In genomic region chr1:1024421-1025415, GRCh38 we compare ENCODE assay signal across 11 cellular contexts. TPM values are rescaled to one million over a fixed set of nuclear protein-coding genes. Genes with fewer than 3 reads are reported as not detected.
DNase-seq lines count a peak whose midpoint lies in the region; ATAC-seq lines count a peak whose summit lies in the region.
"Had no signal": no experiment of that assay in that cellular context is flagged by ENCODE, and none has a peak within 500 bp of the region (broad histone marks: within the 10 kb centered on the region; RNA-seq: fewer than 3 reads in every experiment).

No MANE protein-coding gene starts in this region.

- no peak overlapping the region for H3K23ac ChIP-seq in trophoblast cell (ENCODE audit: low read length)

- ATAC-seq in left ventricle myocardium superior, result peak; percentile 35
- ATAC-seq: stimulated activated naive B cell treated with anti-CD40 and anti-IgM and Interleukin-4, amounts not matched to agents 10 μg/mL and 1 μg/mL and 100 μg/mL, for 72 hours had no signal

- H3K4ac ChIP-seq in trophoblast cell (ENCODE audit: low read depth, low read length), result peak overlapping the region; percentile 81

- intact Hi-C loops in left ventricle myocardium superior (cut with micrococcal nuclease), result no loop called here

- peak; percentile 55 for DNase-seq in amniotic epithelial cell (ENCODE audit: low read depth)
- DNase-seq in left ventricle myocardium superior, result no peak
- DNase-seq in trophoblast cell, result peak; percentile 37 to 60
- DNase-seq in SJCRH30, result no peak
- DNase-seq in HuH-7.5 (ENCODE audit: low spot score), result no peak
- DNase-seq in NCI-H1092 (lab: John Stamatoyannopoulos, UW), result no peak
- DNase-seq in NCI-H1105 (lab: John Stamatoyannopoulos, UW), result no peak
- DNase-seq: DMS 273 treated with DMSO at 0.1 percent for 48 hours; stimulated activated naive B cell treated with anti-CD40 and anti-IgM and Interleukin-4, amounts not matched to agents 10 μg/mL and 1 μg/mL and 100 μg/mL, for 72 hours had no signal

- H3K9ac ChIP-seq in ES-I3 (ENCODE audit: low read depth, low read length) (peak overlapping the region; percentile 38), trophoblast cell (ENCODE audit: low read length) (peak overlapping the region; percentile 73)

- H2BK120ac ChIP-seq in trophoblast cell (ENCODE audit: insufficient read depth, low read length, poor library complexity), result peak overlapping the region; percentile 93

- H3K27me3 ChIP-seq in trophoblast cell (ENCODE audit: insufficient read depth, low read length) (no peaks in the 10 kb centered on the region), SJCRH30 (no peaks in the 10 kb centered on the region)

- H3K18ac ChIP-seq in trophoblast cell (ENCODE audit: low read length), result peak overlapping the region; percentile 36

- peak overlapping the region; percentile 9 for H2AFZ ChIP-seq in trophoblast cell (ENCODE audit: insufficient read depth, low read length, poor library complexity)

- H3K36me3 ChIP-seq in ES-I3 (ENCODE audit: insufficient read depth, low read length) (no peaks in the 10 kb centered on the region), trophoblast cell (ENCODE audit: control insufficient read depth in 1 of 2, insufficient read depth in 2 of 2, low read length in 2 of 2) (peaks cover 35 to 36% of the 10 kb centered on the region in 2 experiments), SJCRH30 (no peaks in the 10 kb centered on the region)

- H3K27ac ChIP-seq in trophoblast cell (ENCODE audit: low read depth, low read length) (peak overlapping the region; percentile 18), SJCRH30 (no peak overlapping the region)

- peaks cover 24% of the 10 kb centered on the region for H3K79me1 ChIP-seq in trophoblast cell (ENCODE audit: low read length)

- no peaks in the 10 kb centered on the region for H3K9me3 ChIP-seq in ES-I3 (ENCODE audit: control insufficient read depth, insufficient read depth, low read length)
- peaks cover 4% of the 10 kb centered on the region for H3K9me3 ChIP-seq in trophoblast cell (ENCODE audit: insufficient read depth, low read depth, low read length)
- H3K9me3 ChIP-seq in SJCRH30 (replicated peaks), result no peaks in the 10 kb centered on the region

- peak overlapping the region; percentile 99 for H4K91ac ChIP-seq in trophoblast cell (ENCODE audit: low read depth, low read length)

- H4K12ac ChIP-seq in trophoblast cell (ENCODE audit: low read depth, low read length), result peak overlapping the region; percentile 33

- H4K8ac ChIP-seq in trophoblast cell (ENCODE audit: low read depth, low read length), result peak overlapping the region; percentile 79

- H3K79me2 ChIP-seq in trophoblast cell (ENCODE audit: control insufficient read depth, insufficient read depth, low read length, poor library complexity), result peaks cover 12% of the 10 kb centered on the region

- H3K4me3 ChIP-seq in trophoblast cell (ENCODE audit: low read depth, low read length) (no peak overlapping the region), SJCRH30 (no peak overlapping the region)

- peak overlapping the region; percentile 65 for H2AK5ac ChIP-seq in trophoblast cell (ENCODE audit: low read length)

- H3K4me2 ChIP-seq in trophoblast cell (ENCODE audit: low read length), result peak overlapping the region; percentile 36

- peak overlapping the region; percentile 86 for H2BK12ac ChIP-seq in trophoblast cell (ENCODE audit: low read length)

- peak overlapping the region; percentile 62 for H3K14ac ChIP-seq in trophoblast cell (ENCODE audit: low read length)

- no CpG with 5 or more reads among the region's 35 CpGs for WGBS in trophoblast cell (ENCODE audit: extremely low coverage, insufficient coverage, insufficient read length)

- peak overlapping the region; percentile 78 for H2BK5ac ChIP-seq in trophoblast cell (ENCODE audit: low read depth, low read length, poor library complexity)

- H3K4me1 ChIP-seq in ES-I3 (ENCODE audit: insufficient read depth, low read length), result peaks cover 46% of the 10 kb centered on the region
- H3K4me1 ChIP-seq in trophoblast cell (ENCODE audit: control insufficient read depth in 1 of 2, insufficient read depth in 2 of 2, low read length in 2 of 2), result peaks cover 42 to 46% of the 10 kb centered on the region in 2 experiments
- H3K4me1 ChIP-seq in SJCRH30, result peaks cover 10% of the 10 kb centered on the region; the same call in 1 of the 2 replicates

RNA-seq across cellular contexts. Expression of gene AGRN, which starts 4.8 kb away (rescaled TPM):
- 18.5 TPM for total RNA-seq in left ventricle myocardium superior
- polyA plus RNA-seq in trophoblast cell (2013), result 92.6 and 100 TPM in 2 replicates
- total RNA-seq in SJCRH30 (2014; rRNA removed; shearing (Covaris generic)), result 10.4 and 13.7 TPM in 2 replicates

RNA-seq across cellular contexts. Expression of gene ISG15, which starts 11.4 kb away (rescaled TPM):
- 16.4 TPM for total RNA-seq in left ventricle myocardium superior
- 69.0 and 69.9 TPM in 2 replicates for polyA plus RNA-seq in trophoblast cell (2013)
- 5.1 and 12.6 TPM in 2 replicates for total RNA-seq in SJCRH30 (2014; rRNA removed; shearing (Covaris generic))

RNA-seq across cellular contexts. Expression of gene HES4, which starts 24.8 kb away (rescaled TPM):
- total RNA-seq in left ventricle myocardium superior, result 39.4 TPM
- polyA plus RNA-seq in trophoblast cell (2013), result 20.5 and 21.2 TPM in 2 replicates
- total RNA-seq in SJCRH30 (2014; rRNA removed; shearing (Covaris generic)), result 15.3 and 15.9 TPM in 2 replicates

RNA-seq across cellular contexts. Expression of gene PERM1, which starts 42.8 kb away (rescaled TPM):
- 187 TPM for total RNA-seq in left ventricle myocardium superior
- not detected in 2 replicates for polyA plus RNA-seq in trophoblast cell (2013)
- 0.13 TPM in 1 of 2 replicates, not detected in the other for total RNA-seq in SJCRH30 (2014; rRNA removed; shearing (Covaris generic))

RNA-seq across cellular contexts. Expression of gene RNF223, which starts 49.4 kb away (rescaled TPM):
- total RNA-seq in left ventricle myocardium superior, result not detected
- 3.2 and 3.4 TPM in 2 replicates for polyA plus RNA-seq in trophoblast cell (2013)
- not detected in 2 replicates for total RNA-seq in SJCRH30 (2014; rRNA removed; shearing (Covaris generic))
- total RNA-seq: RPMI7951 had no signal

Comparison
In these comparisons a context has a peak if more than half of its experiments do, and no peak if none do; other contexts are left out.
1. DNase-seq: peak in amniotic epithelial cell (single experiment) and trophoblast cell (2 of 2); none in left ventricle myocardium superior (single experiment), SJCRH30 (0 of 2), HuH-7.5 (single experiment), NCI-H1092 (single experiment) and NCI-H1105 (single experiment).